ENCODE assay signal across 23 cellular contexts in the genomic region with DNA sequence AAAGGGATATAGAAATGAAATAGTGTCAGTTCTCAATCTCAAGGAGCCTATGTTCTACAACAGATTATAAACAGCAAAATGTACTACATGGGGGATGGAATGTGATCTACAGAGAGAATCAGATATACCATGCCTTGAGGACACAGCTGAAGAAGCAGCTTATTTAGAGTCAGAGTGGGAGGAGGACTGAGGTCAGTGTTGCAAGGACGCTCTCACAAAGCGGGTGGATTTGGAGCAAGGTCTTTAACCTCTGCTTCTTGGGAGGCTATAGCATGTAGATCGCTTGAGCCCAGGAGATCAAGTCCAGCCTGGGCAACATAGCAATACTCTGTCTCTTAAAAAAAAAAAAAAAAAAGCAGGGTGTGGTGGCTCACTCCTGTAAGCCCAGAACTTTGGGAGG. TPM values are rescaled to one million over a fixed set of nuclear protein-coding genes. Genes with fewer than 3 reads are reported as not detected.
DNase-seq lines count a peak whose midpoint lies in the region; ATAC-seq and TF ChIP-seq lines count a peak whose summit lies in the region.
"Had no signal": no experiment of that assay in that cellular context is flagged by ENCODE, and none has a peak within 500 bp of the region (broad histone marks: within the 10 kb centered on the region; RNA-seq: fewer than 3 reads in every experiment).

No MANE protein-coding gene starts in this region.

- H3K36me3 Mint-ChIP-seq in CD14-positive monocyte: no peaks in the 10 kb centered on the region
- H3K36me3 Mint-ChIP-seq in CD8-positive, alpha-beta memory T cell: no peaks in the 10 kb centered on the region
- H3K36me3 Mint-ChIP-seq in activated T-helper 1 cell treated with anti-CD3 and anti-CD28 coated beads, Interleukin-12 subunit alpha, Interleukin-12 subunit beta, Interleukin-2, Interleukin-4 antibody, amounts not matched to agents 30 ng/mL and 10 ng/mL and 1 ng/mL, durations not matched to agents 14 hours and 24 hours and 36 hours (ENCODE audit: low read depth): no peaks in the 10 kb centered on the region
- H3K36me3 Mint-ChIP-seq: activated naive CD4-positive, alpha-beta T cell treated with anti-CD3 and anti-CD28 coated beads, Interleukin-2, amount 50 U/mL, for 72 hours; stimulated activated naive B cell treated with anti-CD40 and anti-IgM and Interleukin-4, amounts not matched to agents 10 μg/mL and 1 μg/mL and 100 μg/mL, for 72 hours; WTC11 had no signal

- no peaks in the 10 kb centered on the region for H3K27me3 ChIP-seq in CD8-positive, alpha-beta memory T cell (ENCODE audit: insufficient read depth, low read length, poor library complexity, severe bottlenecking)
- H3K27me3 ChIP-seq: gastroesophageal sphincter, thyroid gland had no signal

- no peak for ATAC-seq in HG02678 (IDR thresholded peaks at IDR 0.05; ENCODE audit: unreplicated experiment)
- ATAC-seq: activated naive CD4-positive, alpha-beta T cell treated with anti-CD3 and anti-CD28 coated beads, Interleukin-2, amount 50 U/mL, for 72 hours; gastroesophageal sphincter; stimulated activated naive B cell treated with anti-CD40 and anti-IgM and Interleukin-4, amounts not matched to agents 10 μg/mL and 1 μg/mL and 100 μg/mL, for 72 hours; WTC11 had no signal

- peak overlapping the region; percentile 15 to 98 (median 75) for H3K27ac Mint-ChIP-seq in CD14-positive monocyte
- H3K27ac Mint-ChIP-seq in CD8-positive, alpha-beta memory T cell: peak overlapping the region in 6 of 8 donors; percentile 57 to 88 (median 82)
- H3K27ac Mint-ChIP-seq in activated T-helper 1 cell treated with anti-CD3 and anti-CD28 coated beads, Interleukin-12 subunit alpha, Interleukin-12 subunit beta, Interleukin-2, Interleukin-4 antibody, amounts not matched to agents 30 ng/mL and 10 ng/mL and 1 ng/mL, durations not matched to agents 14 hours and 24 hours and 36 hours: peak overlapping the region; percentile 84
- H3K27ac Mint-ChIP-seq: activated CD4-positive, alpha-beta memory T cell treated with anti-CD3 and anti-CD28 coated beads, Interleukin-2, amount 10 ng/mL, durations not matched to agents 7 days and 5 days; stimulated activated naive B cell treated with anti-CD40 and anti-IgM and Interleukin-4, amounts not matched to agents 10 μg/mL and 1 μg/mL and 100 μg/mL, for 72 hours; WTC11 had no signal

- peaks cover 16% of the 10 kb centered on the region for H3K4me1 ChIP-seq in CD8-positive, alpha-beta memory T cell (ENCODE audit: insufficient read depth, low read length)
- H3K4me1 ChIP-seq: gastroesophageal sphincter had no signal

- H3K4me3 Mint-ChIP-seq in CD14-positive monocyte: no peak overlapping the region
- peak overlapping the region in 4 of 7 donors; percentile 6 to 63 (median 28) for H3K4me3 Mint-ChIP-seq in CD8-positive, alpha-beta memory T cell
- no peak overlapping the region for H3K4me3 Mint-ChIP-seq in activated T-helper 1 cell treated with anti-CD3 and anti-CD28 coated beads, Interleukin-12 subunit alpha, Interleukin-12 subunit beta, Interleukin-2, Interleukin-4 antibody, amounts not matched to agents 30 ng/mL and 10 ng/mL and 1 ng/mL, durations not matched to agents 14 hours and 24 hours and 36 hours
- H3K4me3 Mint-ChIP-seq: activated CD4-positive, alpha-beta memory T cell treated with anti-CD3 and anti-CD28 coated beads, Interleukin-2, amount 10 ng/mL, durations not matched to agents 7 days and 5 days; stimulated activated naive B cell treated with anti-CD40 and anti-IgM and Interleukin-4, amounts not matched to agents 10 μg/mL and 1 μg/mL and 100 μg/mL, for 72 hours; WTC11 had no signal

- H3K27me3 Mint-ChIP-seq in CD14-positive monocyte (ENCODE audit: low read depth in 3 of 3): peaks cover 0 to 7% (median 0%) of the 10 kb centered on the region in 3 donors
- no peaks in the 10 kb centered on the region for H3K27me3 Mint-ChIP-seq in CD8-positive, alpha-beta memory T cell
- H3K27me3 Mint-ChIP-seq in activated T-helper 1 cell treated with anti-CD3 and anti-CD28 coated beads, Interleukin-12 subunit alpha, Interleukin-12 subunit beta, Interleukin-2, Interleukin-4 antibody, amounts not matched to agents 30 ng/mL and 10 ng/mL and 1 ng/mL, durations not matched to agents 14 hours and 24 hours and 36 hours (ENCODE audit: insufficient read depth): no peaks in the 10 kb centered on the region
- H3K27me3 Mint-ChIP-seq: activated CD4-positive, alpha-beta memory T cell treated with anti-CD3 and anti-CD28 coated beads, Interleukin-2, amount 10 ng/mL, durations not matched to agents 7 days and 5 days had no signal

- peaks cover 47% of the 10 kb centered on the region for H3K4me1 Mint-ChIP-seq in CD14-positive monocyte
- peaks cover 17 to 31% (median 28%) of the 10 kb centered on the region in 3 donors for H3K4me1 Mint-ChIP-seq in CD8-positive, alpha-beta memory T cell
- peaks cover 30% of the 10 kb centered on the region for H3K4me1 Mint-ChIP-seq in activated T-helper 1 cell treated with anti-CD3 and anti-CD28 coated beads, Interleukin-12 subunit alpha, Interleukin-12 subunit beta, Interleukin-2, Interleukin-4 antibody, amounts not matched to agents 30 ng/mL and 10 ng/mL and 1 ng/mL, durations not matched to agents 14 hours and 24 hours and 36 hours (ENCODE audit: low read depth)

- POLR2A ChIA-PET in CD8-positive, alpha-beta memory T cell (lab: Charles Lee): no interaction called here

- CTCF ChIA-PET in CD8-positive, alpha-beta memory T cell (lab: Charles Lee): interaction anchor here (1.2 kb wide), 1 partner anchor 15 kb away, joined by 3 read pairs; no protein-coding TSS in a partner anchor

- DNase-seq in CD14-positive monocyte (ENCODE audit: low spot score) (no peak), left kidney (ENCODE audit: low read depth, low spot score) (peak; percentile 38), superior temporal gyrus (ENCODE audit: extremely low spot score) (no peak), NCI-H1694 treated with DMSO at 0.1 percent for 48 hours (lab: John Stamatoyannopoulos, UW) (no peak)
- no peak for DNase-seq in CD8-positive, alpha-beta memory T cell
- DNase-seq in activated T-helper 1 cell treated with anti-CD3 and anti-CD28 coated beads, Interleukin-12 subunit alpha, Interleukin-12 subunit beta, Interleukin-2, Interleukin-4 antibody, amounts not matched to agents 30 ng/mL and 10 ng/mL and 1 ng/mL, durations not matched to agents 14 hours and 24 hours and 36 hours (ENCODE audit: low spot score): no peak
- DNase-seq: activated CD4-positive, alpha-beta memory T cell treated with anti-CD3 and anti-CD28 coated beads, Interleukin-2, amount 10 ng/mL, durations not matched to agents 7 days and 5 days; COR-L47; DMS79 treated with DMSO at 0.1 percent for 48 hours; GM23248; islet precursor cell; NCI-H1417; NCI-H510A; SIG-M5; stimulated activated naive B cell treated with anti-CD40 and anti-IgM and Interleukin-4, amounts not matched to agents 10 μg/mL and 1 μg/mL and 100 μg/mL, for 72 hours; thyroid gland had no signal

- no peak for TF ChIP-seq CTCF in CD14-positive monocyte (IDR thresholded peaks at IDR 0.05)

- intact Hi-C loops in CD14-positive monocyte (cut with micrococcal nuclease): loop anchor here in 1 of 2 donors (5.0 kb wide), 1 partner anchor 33 kb away; a partner anchor contains a TSS
- intact Hi-C loops in activated T-helper 1 cell treated with anti-CD3 and anti-CD28 coated beads, Interleukin-12 subunit alpha, Interleukin-12 subunit beta, Interleukin-2, Interleukin-4 antibody, amounts not matched to agents 30 ng/mL and 10 ng/mL and 1 ng/mL, durations not matched to agents 14 hours and 24 hours and 36 hours (cut with micrococcal nuclease): no loop called here

- H3K9me3 Mint-ChIP-seq in CD14-positive monocyte: peaks cover 0 to 6% (median 0%) of the 10 kb centered on the region in 7 donors
- no peaks in the 10 kb centered on the region for H3K9me3 Mint-ChIP-seq in CD8-positive, alpha-beta memory T cell
- no peaks in the 10 kb centered on the region for H3K9me3 Mint-ChIP-seq in activated T-helper 1 cell treated with anti-CD3 and anti-CD28 coated beads, Interleukin-12 subunit alpha, Interleukin-12 subunit beta, Interleukin-2, Interleukin-4 antibody, amounts not matched to agents 30 ng/mL and 10 ng/mL and 1 ng/mL, durations not matched to agents 14 hours and 24 hours and 36 hours
- H3K9me3 Mint-ChIP-seq: activated CD4-positive, alpha-beta memory T cell treated with anti-CD3 and anti-CD28 coated beads, Interleukin-2, amount 10 ng/mL, durations not matched to agents 7 days and 5 days; activated naive CD4-positive, alpha-beta T cell treated with anti-CD3 and anti-CD28 coated beads, Interleukin-2, amount 50 U/mL, for 72 hours; WTC11 had no signal

- H3K36me3 ChIP-seq in CD8-positive, alpha-beta memory T cell (ENCODE audit: insufficient read depth, low read length): no peaks in the 10 kb centered on the region
- H3K36me3 ChIP-seq: gastroesophageal sphincter, thyroid gland had no signal

- H3K27ac ChIP-seq in CD8-positive, alpha-beta memory T cell (ENCODE audit: low read depth, low read length): no peak overlapping the region
- H3K27ac ChIP-seq: thyroid gland had no signal

- no peaks in the 10 kb centered on the region for H3K9me3 ChIP-seq in CD8-positive, alpha-beta memory T cell (ENCODE audit: low read length)
- H3K9me3 ChIP-seq: gastroesophageal sphincter, thyroid gland had no signal

- H3K4me3 ChIP-seq in CD8-positive, alpha-beta memory T cell (ENCODE audit: low read length): no peak overlapping the region
- H3K4me3 ChIP-seq: gastroesophageal sphincter, GM23248, lung, smooth muscle cell, thyroid gland had no signal

RNA-seq across cellular contexts. Expression of a gene that starts 32.8 kb away (rescaled TPM):
- 10 to 100 TPM; 72.1 to 72.5 TPM for polyA plus RNA-seq in CD14-positive monocyte
- 10 to 100 TPM; 37.8 to 38.8 TPM for total RNA-seq in CD8-positive, alpha-beta memory T cell
- polyA plus RNA-seq in CD8-positive, alpha-beta memory T cell: 73.9 TPM
- total RNA-seq in activated T-helper 1 cell treated with anti-CD3 and anti-CD28 coated beads, Interleukin-12 subunit alpha, Interleukin-12 subunit beta, Interleukin-2, Interleukin-4 antibody, amounts not matched to agents 30 ng/mL and 10 ng/mL and 1 ng/mL, durations not matched to agents 14 hours and 24 hours and 36 hours: 53.3 and 57.2 TPM in 2 replicates
- total RNA-seq: HT1080 had no signal

RNA-seq across cellular contexts. Expression of a gene that starts 57.4 kb away (rescaled TPM):
- 1 to 10 TPM; 1.3 to 2.3 TPM for polyA plus RNA-seq in CD14-positive monocyte
- 10 to 100 TPM; 32.1 to 36.3 TPM for total RNA-seq in CD8-positive, alpha-beta memory T cell
- 6.2 TPM for polyA plus RNA-seq in CD8-positive, alpha-beta memory T cell
- total RNA-seq in activated T-helper 1 cell treated with anti-CD3 and anti-CD28 coated beads, Interleukin-12 subunit alpha, Interleukin-12 subunit beta, Interleukin-2, Interleukin-4 antibody, amounts not matched to agents 30 ng/mL and 10 ng/mL and 1 ng/mL, durations not matched to agents 14 hours and 24 hours and 36 hours: 31.8 and 31.9 TPM in 2 replicates

Comparison
In these comparisons a context has a peak if more than half of its experiments do, and no peak if none do; other contexts are left out.
1. H3K4me3 Mint-ChIP-seq: peak in CD8-positive, alpha-beta memory T cell (4 of 7); none in CD14-positive monocyte (0 of 2) and activated T-helper 1 cell treated with anti-CD3 and anti-CD28 coated beads, Interleukin-12 subunit alpha, Interleukin-12 subunit beta, Interleukin-2, Interleukin-4 antibody, amounts not matched to agents 30 ng/mL and 10 ng/mL and 1 ng/mL, durations not matched to agents 14 hours and 24 hours and 36 hours (single experiment).
2. Peak in every context shown above with its lines, with median percentiles within 50 percentile points of each other: H3K27ac Mint-ChIP-seq.